In the genomic region with DNA sequence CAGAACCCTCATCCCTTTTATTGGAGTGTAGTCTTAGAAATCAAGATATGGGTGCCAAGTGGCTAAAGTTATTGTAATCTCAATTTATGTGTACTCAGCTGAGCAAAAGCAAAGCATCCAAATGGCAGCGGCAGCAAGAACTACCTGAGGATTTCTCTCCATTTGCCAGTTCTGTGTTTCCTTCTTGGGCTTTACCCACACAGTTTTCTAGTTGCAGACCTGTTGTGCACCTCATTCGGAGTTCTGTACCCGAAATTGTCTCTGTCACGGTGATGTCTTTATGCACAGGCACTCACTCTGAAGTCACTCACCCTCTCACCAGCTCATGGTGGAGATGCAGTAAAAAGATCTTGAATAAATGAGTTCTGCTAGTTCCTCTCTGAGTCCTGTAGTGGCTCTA, we compare ENCODE assay signal across 13 cellular contexts. TPM values are rescaled to one million over a fixed set of nuclear protein-coding genes. Genes with fewer than 3 reads are reported as not detected.
A peak's percentile ranks its signal among the peaks of the same experiment; 100 is the strongest.
DNase-seq lines count a peak whose midpoint lies in the region; ATAC-seq and TF ChIP-seq lines count a peak whose summit lies in the region.
"Had no signal": no experiment of that assay in that cellular context is flagged by ENCODE, and none has a peak within 500 bp of the region (broad histone marks: within the 10 kb centered on the region; RNA-seq: fewer than 3 reads in every experiment).

No MANE protein-coding gene starts in this region.

- H3K79me2 ChIP-seq in Loucy (ENCODE audit: insufficient read depth, low read length), result peaks cover 81% of the 10 kb centered on the region

- H3K4me1 Mint-ChIP-seq in activated T-cell treated with anti-CD3 and anti-CD28 coated beads, Interleukin-2, amount 50 U/mL, for 72 hours (ENCODE audit: low read depth), result peaks cover 88% of the 10 kb centered on the region
- H3K4me1 Mint-ChIP-seq in activated T-cell treated with anti-CD3 and anti-CD28 coated beads, Interleukin-2, amount 50 U/mL, for 24 hours (ENCODE audit: low read depth), result peaks cover 92% of the 10 kb centered on the region
- H3K4me1 Mint-ChIP-seq in central memory CD8-positive, alpha-beta T cell, result peaks cover 92% of the 10 kb centered on the region

- H3K4me1 ChIP-seq in Loucy (ENCODE audit: insufficient read depth, low read length, poor library complexity, severe bottlenecking) (peaks cover 19% of the 10 kb centered on the region), skeletal muscle tissue (ENCODE audit: control insufficient read depth in 3 of 3, insufficient read depth in 3 of 3, low read length in 3 of 3) (peaks cover 23 to 44% (median 31%) of the 10 kb centered on the region in 3 donors)

- peaks cover 0 to 4% of the 10 kb centered on the region in 2 donors for H3K36me3 Mint-ChIP-seq in activated T-cell treated with anti-CD3 and anti-CD28 coated beads, Interleukin-2, amount 50 U/mL, for 72 hours (ENCODE audit: insufficient read depth in 2 of 2)
- H3K36me3 Mint-ChIP-seq in activated T-cell treated with anti-CD3 and anti-CD28 coated beads, Interleukin-2, amount 50 U/mL, for 24 hours (ENCODE audit: low read depth), result peaks cover 28% of the 10 kb centered on the region
- no peaks in the 10 kb centered on the region for H3K36me3 Mint-ChIP-seq in central memory CD8-positive, alpha-beta T cell (ENCODE audit: insufficient read depth)

- H3K4me3 Mint-ChIP-seq in activated T-cell treated with anti-CD3 and anti-CD28 coated beads, Interleukin-2, amount 50 U/mL, for 72 hours, result peak overlapping the region in 1 of 2 donors; percentile 7
- no peak overlapping the region for H3K4me3 Mint-ChIP-seq in activated T-cell treated with anti-CD3 and anti-CD28 coated beads, Interleukin-2, amount 50 U/mL, for 24 hours
- peak overlapping the region; percentile 48 for H3K4me3 Mint-ChIP-seq in central memory CD8-positive, alpha-beta T cell
- H3K4me3 Mint-ChIP-seq: endodermal cell, neural progenitor cell had no signal

- H3K27ac Mint-ChIP-seq in activated T-cell treated with anti-CD3 and anti-CD28 coated beads, Interleukin-2, amount 50 U/mL, for 72 hours, result peak overlapping the region; percentile 30
- H3K27ac Mint-ChIP-seq in activated T-cell treated with anti-CD3 and anti-CD28 coated beads, Interleukin-2, amount 50 U/mL, for 24 hours, result no peak overlapping the region
- peak overlapping the region; percentile 46 for H3K27ac Mint-ChIP-seq in central memory CD8-positive, alpha-beta T cell (ENCODE audit: low read depth)
- H3K27ac Mint-ChIP-seq: endodermal cell, neural progenitor cell had no signal

- H3K27ac ChIP-seq in skeletal muscle tissue (ENCODE audit: low read depth, low read length), result peak overlapping the region; percentile 2
- H3K27ac ChIP-seq: neural progenitor cell had no signal

- H3K9me3 Mint-ChIP-seq in activated T-cell treated with anti-CD3 and anti-CD28 coated beads, Interleukin-2, amount 50 U/mL, for 72 hours, result no peaks in the 10 kb centered on the region
- no peaks in the 10 kb centered on the region for H3K9me3 Mint-ChIP-seq in activated T-cell treated with anti-CD3 and anti-CD28 coated beads, Interleukin-2, amount 50 U/mL, for 24 hours
- H3K9me3 Mint-ChIP-seq in central memory CD8-positive, alpha-beta T cell, result no peaks in the 10 kb centered on the region
- H3K9me3 Mint-ChIP-seq: endodermal cell had no signal

- H3K36me3 ChIP-seq in Loucy (ENCODE audit: insufficient read depth, low read length) (no peaks in the 10 kb centered on the region), skeletal muscle tissue (ENCODE audit: control insufficient read depth in 3 of 3, insufficient read depth in 3 of 3, low read length in 3 of 3) (no peaks in the 10 kb centered on the region)
- H3K36me3 ChIP-seq: neural progenitor cell, tibial nerve had no signal

- no peaks in the 10 kb centered on the region for H3K27me3 ChIP-seq in Loucy (ENCODE audit: insufficient read depth, low read length, poor library complexity, severe bottlenecking)
- no peaks in the 10 kb centered on the region for H3K27me3 ChIP-seq in skeletal muscle tissue (ENCODE audit: control insufficient read depth in 3 of 3, insufficient read depth in 3 of 3, low read length in 3 of 3)
- H3K27me3 ChIP-seq: neural progenitor cell, tibial nerve had no signal

- no peak for TF ChIP-seq CTCF in Loucy (conservative IDR thresholded peaks at IDR 0.05; ENCODE audit: low read length)

- no peaks in the 10 kb centered on the region for H3K9me3 ChIP-seq in Loucy (ENCODE audit: insufficient read depth, low read depth, low read length)
- no peaks in the 10 kb centered on the region for H3K9me3 ChIP-seq in skeletal muscle tissue (ENCODE audit: control insufficient read depth in 3 of 3, low read length in 3 of 3)
- H3K9me3 ChIP-seq: tibial nerve had no signal

- H3K27me3 Mint-ChIP-seq in activated T-cell treated with anti-CD3 and anti-CD28 coated beads, Interleukin-2, amount 50 U/mL, for 72 hours (ENCODE audit: low read depth), result no peaks in the 10 kb centered on the region
- no peaks in the 10 kb centered on the region for H3K27me3 Mint-ChIP-seq in activated T-cell treated with anti-CD3 and anti-CD28 coated beads, Interleukin-2, amount 50 U/mL, for 24 hours
- H3K27me3 Mint-ChIP-seq in central memory CD8-positive, alpha-beta T cell, result no peaks in the 10 kb centered on the region

- H4K20me1 ChIP-seq in Loucy (ENCODE audit: insufficient read depth, low read length, poor library complexity, severe bottlenecking), result peaks cover 5% of the 10 kb centered on the region

- ATAC-seq in activated T-cell treated with anti-CD3 and anti-CD28 coated beads, Interleukin-2, amount 50 U/mL, for 72 hours (replicated peaks in 1 of 2), result no peak
- no peak for ATAC-seq in central memory CD8-positive, alpha-beta T cell (replicated peaks; ENCODE audit: extremely low read depth, poor library complexity, severe bottlenecking)
- ATAC-seq in HG03135 (IDR thresholded peaks at IDR 0.05; ENCODE audit: unreplicated experiment), result no peak
- no peak for ATAC-seq in GM21576 (IDR thresholded peaks at IDR 0.05; ENCODE audit: unreplicated experiment)

- DNase-seq in activated T-cell treated with anti-CD3 and anti-CD28 coated beads, Interleukin-2, amount 50 U/mL, for 72 hours, result no peak
- no peak for DNase-seq in activated T-cell treated with anti-CD3 and anti-CD28 coated beads, Interleukin-2, amount 50 U/mL, for 24 hours
- DNase-seq in central memory CD8-positive, alpha-beta T cell (ENCODE audit: low spot score in 2 of 2), result no peak
- no peak for DNase-seq in 8988T
- DNase-seq: DMS 273 treated with DMSO at 0.1 percent for 48 hours, endodermal cell had no signal

- no peaks in the 10 kb centered on the region for H3K9me2 ChIP-seq in Loucy (replicated peaks; ENCODE audit: low read depth, low read length)

- H3F3A ChIP-seq in Loucy (ENCODE audit: low read depth), result no peaks in the 10 kb centered on the region

- H3K4me2 ChIP-seq in Loucy (ENCODE audit: low read depth, low read length, poor library complexity, severe bottlenecking), result peak overlapping the region; percentile 8
- H3K4me2 ChIP-seq: neural progenitor cell had no signal

- H3K4me3 ChIP-seq in Loucy (ENCODE audit: low read length, poor library complexity, severe bottlenecking) (no peak overlapping the region), skeletal muscle tissue (ENCODE audit: low read length in 3 of 3) (no peak overlapping the region)
- H3K4me3 ChIP-seq: lung, neural progenitor cell, tibial nerve had no signal

- H3K9ac ChIP-seq in Loucy (ENCODE audit: low read depth, low read length, poor library complexity, severe bottlenecking) (no peak overlapping the region), skeletal muscle tissue (ENCODE audit: low read depth in 1 of 3, low read length in 3 of 3) (no peak overlapping the region)
- H3K9ac ChIP-seq: neural progenitor cell had no signal

- H2AFZ ChIP-seq in Loucy (ENCODE audit: low read length), result no peak overlapping the region
- H2AFZ ChIP-seq: neural progenitor cell had no signal

RNA-seq across cellular contexts. Expression of a gene that starts 43.6 kb away (rescaled TPM):
- total RNA-seq in activated T-cell treated with anti-CD3 and anti-CD28 coated beads, Interleukin-2, amount 50 U/mL, for 72 hours, result 10 to 100 TPM; 51.6 to 55.1 TPM
- 12.5 TPM for total RNA-seq in skeletal muscle tissue
